ENCODE assay signal across 14 cellular contexts in genomic region chr2:226790006-226790405, GRCh38. TPM values are rescaled to one million over a fixed set of nuclear protein-coding genes. Genes with fewer than 3 reads are reported as not detected.
DNase-seq lines count a peak whose midpoint lies in the region; ATAC-seq, FAIRE-seq and TF ChIP-seq lines count a peak whose summit lies in the region.
"Had no signal": no experiment of that assay in that cellular context is flagged by ENCODE, and none has a peak within 500 bp of the region (broad histone marks: within the 10 kb centered on the region; RNA-seq: fewer than 3 reads in every experiment).

No MANE protein-coding gene starts in this region.

- peak overlapping the region; percentile 20 for H3K9ac ChIP-seq in adipocyte (ENCODE audit: low read length)
- no peak overlapping the region for H3K9ac ChIP-seq in HepG2 (ENCODE audit: insufficient read depth, low read depth, low read length)

- FAIRE-seq in HepG2 (lab: Jason Lieb, UNC), result no peak
- no peak for FAIRE-seq in RCC 7860 (lab: Jason Lieb, UNC)
- FAIRE-seq: bronchial epithelial cell had no signal

- H3K27ac Mint-ChIP-seq in activated naive CD4-positive, alpha-beta T cell treated with anti-CD3 and anti-CD28 coated beads, Interleukin-2, amount 10 ng/mL, durations not matched to agents 7 days and 5 days, result peak overlapping the region; percentile 79

- no peak overlapping the region for H3K27ac ChIP-seq in HepG2 (ENCODE audit: extremely low read length, insufficient read depth, low read length)
- peak overlapping the region; percentile 91 to 92 for H3K27ac ChIP-seq in thoracic aorta
- peak overlapping the region in 2 of 4 donors; percentile 19 to 90 for H3K27ac ChIP-seq in upper lobe of left lung
- H3K27ac ChIP-seq: SJCRH30 had no signal

- peaks cover 50% of the 10 kb centered on the region for H3K4me1 ChIP-seq in adipocyte (ENCODE audit: control insufficient read depth, insufficient read depth, low read length)
- H3K4me1 ChIP-seq in HepG2 (ENCODE audit: insufficient read depth, low read length), result peaks cover 58% of the 10 kb centered on the region
- H3K4me1 ChIP-seq in thoracic aorta (ENCODE audit: control insufficient read depth in 1 of 2, low read depth in 2 of 2), result peaks cover 28 to 58% of the 10 kb centered on the region in 2 donors
- peaks cover 25 to 44% (median 29%) of the 10 kb centered on the region in 4 donors for H3K4me1 ChIP-seq in upper lobe of left lung
- H3K4me1 ChIP-seq: SJCRH30 had no signal

- 94% methylated on average over 1 of the region's 1 CpG for WGBS in HepG2 (ENCODE audit: low lambda C conversion rate)
- WGBS in upper lobe of left lung, 2 donors, result 77 to 81% methylated on average over 1 of the region's 1 CpG

- no peak for TF ChIP-seq POLR2A in HepG2 (IDR thresholded peaks at IDR 0.05; ENCODE audit: insufficient read depth in 1 of 2, low read depth in 2 of 2, low read length in 2 of 2)
- TF ChIP-seq POLR2A in upper lobe of left lung (IDR thresholded peaks at IDR 0.05), result no peak

- no peaks in the 10 kb centered on the region for H4K20me1 ChIP-seq in HepG2 (ENCODE audit: insufficient read depth, low read length)

- H3K27me3 ChIP-seq in adipocyte (replicated peaks; ENCODE audit: control insufficient read depth, insufficient read depth, low read length) (no peaks in the 10 kb centered on the region), HepG2 (ENCODE audit: control insufficient read depth in 1 of 2, insufficient read depth in 2 of 2, low read length in 2 of 2) (no peaks in the 10 kb centered on the region), thoracic aorta (replicated peaks; ENCODE audit: insufficient read depth) (no peaks in the 10 kb centered on the region), upper lobe of left lung (no peaks in the 10 kb centered on the region)
- H3K27me3 ChIP-seq: left lung, SJCRH30 had no signal

- in situ Hi-C loops in HepG2 (cut with HindIII; ENCODE audit: extremely low pct_ligation_motif_present, low pct_unique_long_range_greater_than_20kb), result loop anchor here (10.0 kb wide), 3 partner anchors 55 to 575 kb away; no protein-coding TSS in a partner anchor

- no peak for ATAC-seq in HepG2
- no peak for ATAC-seq in thoracic aorta (ENCODE audit: insufficient number of reproducible peaks, low FRiP score, low read depth)
- no peak for ATAC-seq in upper lobe of left lung (ENCODE audit: low FRiP score in 2 of 2)
- ATAC-seq: left lung had no signal

- peak overlapping the region; percentile 87 for H3K4me3 ChIP-seq in adipocyte (ENCODE audit: low read length)
- H3K4me3 ChIP-seq in HepG2 (replicated peaks in 1 of 3; ENCODE audit: insufficient read depth in 1 of 3, low read depth in 2 of 3, low read length in 3 of 3), result no peak overlapping the region
- H3K4me3 ChIP-seq in thoracic aorta, result no peak overlapping the region
- H3K4me3 ChIP-seq in upper lobe of left lung, result no peak overlapping the region
- H3K4me3 ChIP-seq: SJCRH30 had no signal

- intact Hi-C loops in HepG2 (cut with micrococcal nuclease; ENCODE audit: unreplicated experiment), result no loop called here

- TF ChIP-seq CTCF in HepG2 (CRISPR knock-in tag; IDR thresholded peaks at IDR 0.05) (no peak), thoracic aorta (IDR thresholded peaks at IDR 0.05) (no peak), upper lobe of left lung (IDR thresholded peaks at IDR 0.05) (no peak)

- H3K36me3 Mint-ChIP-seq in activated naive CD4-positive, alpha-beta T cell treated with anti-CD3 and anti-CD28 coated beads, Interleukin-2, amount 10 ng/mL, durations not matched to agents 7 days and 5 days, result peaks cover 40% of the 10 kb centered on the region

- peaks cover 68% of the 10 kb centered on the region for H3K4me1 Mint-ChIP-seq in activated naive CD4-positive, alpha-beta T cell treated with anti-CD3 and anti-CD28 coated beads, Interleukin-2, amount 10 ng/mL, durations not matched to agents 7 days and 5 days

- H3K4me2 ChIP-seq in HepG2 (ENCODE audit: low read depth, low read length), result no peak overlapping the region

- H3K36me3 ChIP-seq in adipocyte (ENCODE audit: control insufficient read depth, insufficient read depth, low read length, severe bottlenecking), result peaks cover 4% of the 10 kb centered on the region
- H3K36me3 ChIP-seq in HepG2 (replicated peaks in 1 of 2; ENCODE audit: control insufficient read depth in 1 of 2, insufficient read depth in 2 of 2, low read length in 2 of 2), result peaks cover 0 to 6% of the 10 kb centered on the region in 2 experiments; a peak in 2 of 5 replicates
- no peaks in the 10 kb centered on the region for H3K36me3 ChIP-seq in thoracic aorta
- no peaks in the 10 kb centered on the region for H3K36me3 ChIP-seq in upper lobe of left lung
- H3K36me3 ChIP-seq: left lung had no signal

- H3K27me3 Mint-ChIP-seq in activated naive CD4-positive, alpha-beta T cell treated with anti-CD3 and anti-CD28 coated beads, Interleukin-2, amount 10 ng/mL, durations not matched to agents 7 days and 5 days, result no peaks in the 10 kb centered on the region

- H3K9me3 ChIP-seq in adipocyte (ENCODE audit: control insufficient read depth, low read length) (no peaks in the 10 kb centered on the region), HepG2 (ENCODE audit: low read length) (no peaks in the 10 kb centered on the region), thoracic aorta (no peaks in the 10 kb centered on the region), upper lobe of left lung (no peaks in the 10 kb centered on the region)
- H3K9me3 ChIP-seq: left lung had no signal

- no TSS peak for BruUV-seq in HepG2 (replicated peaks; lab: Mats Ljungman, UMichigan)

- H3K4me3 Mint-ChIP-seq in activated naive CD4-positive, alpha-beta T cell treated with anti-CD3 and anti-CD28 coated beads, Interleukin-2, amount 10 ng/mL, durations not matched to agents 7 days and 5 days, result no peak overlapping the region

- no peak for DNase-seq in activated naive CD4-positive, alpha-beta T cell treated with anti-CD3 and anti-CD28 coated beads, Interleukin-2, amount 10 ng/mL, durations not matched to agents 7 days and 5 days
- DNase-seq in activated naive CD4-positive, alpha-beta T cell (lab: John Stamatoyannopoulos, UW), result no peak
- DNase-seq in adipocyte (ENCODE audit: low read depth) (peak; percentile 42), HepG2 (ENCODE audit: low spot score) (no peak), thoracic aorta (ENCODE audit: low spot score) (no peak), mesenteric fat pad (ENCODE audit: low spot score) (no peak), upper lobe of left lung (no peak), RCC 7860 (ENCODE audit: low spot score) (no peak)
- DNase-seq: activated CD4-positive, alpha-beta T cell treated with anti-CD3 and anti-CD28 coated beads, Interleukin-2, amount 50 U/mL, for 4 hours; foreskin fibroblast; left lung; NCI-H226; SJCRH30 had no signal

- POLR2A ChIA-PET in HepG2 (lab: Yijun Ruan, JAX), result interaction anchor here (0.8 to 3.0 kb wide), 4 partner anchors 10 to 57 kb away, joined by 3 to 17 read pairs (median 4); partner anchors contain the start of gene IRS1

- H2AFZ ChIP-seq in HepG2 (ENCODE audit: low read length), result no peak overlapping the region

- TF ChIP-seq RAD21 in HepG2 (CRISPR knock-in tag; IDR thresholded peaks at IDR 0.05), result no peak

- CTCF ChIA-PET in activated naive CD4-positive, alpha-beta T cell treated with anti-CD3 and anti-CD28 coated beads, Interleukin-2, amount 10 ng/mL, durations not matched to agents 7 days and 5 days (lab: Charles Lee), result interaction anchor here (0.6 to 1.7 kb wide), 4 partner anchors 9 to 143 kb away, joined by 3 to 5 read pairs (median 4); no protein-coding TSS in a partner anchor
- CTCF ChIA-PET in HepG2 (lab: Yijun Ruan, JAX; ENCODE audit: low intra/inter-chr PET ratio, low total read pairs), result no interaction called here

- TF ChIP-seq EP300 in HepG2 (IDR thresholded peaks at IDR 0.05; ENCODE audit: low read depth in 2 of 2, low read length in 2 of 2) (no peak), HepG2 (CRISPR knock-in tag; IDR thresholded peaks at IDR 0.05; ENCODE audit: borderline replicate concordance) (no peak), upper lobe of left lung (IDR thresholded peaks at IDR 0.05) (no peak)

- H3K79me2 ChIP-seq in HepG2 (ENCODE audit: insufficient read depth, low read length), result peaks cover 49% of the 10 kb centered on the region

- H3K9me3 Mint-ChIP-seq in activated naive CD4-positive, alpha-beta T cell treated with anti-CD3 and anti-CD28 coated beads, Interleukin-2, amount 10 ng/mL, durations not matched to agents 7 days and 5 days, result peaks cover 6% of the 10 kb centered on the region

RNA-seq across cellular contexts. Expression of gene IRS1, which starts 9.6 kb away (rescaled TPM):
- total RNA-seq in HepG2 (2016; rRNA removed; fragmentation: Illumina TruSeq; extraction: Trizol), result 7.9 and 8.7 TPM in 2 replicates
- 0.51 and 0.53 TPM in 2 replicates for total RNA-seq in HepG2 (2016; cell fraction: cytosol; rRNA removed; fragmentation: Illumina TruSeq; extraction: Trizol; ENCODE audit: low read depth)
- total RNA-seq in HepG2 (2016; cell fraction: insoluble cytoplasmic fraction; rRNA removed; fragmentation: Illumina TruSeq; extraction: Trizol), result 7.1 and 8.1 TPM in 2 replicates
- total RNA-seq in HepG2 (2016; cell fraction: membrane; rRNA removed; fragmentation: Illumina TruSeq; extraction: Trizol), result 2.7 and 3.0 TPM in 2 replicates
- total RNA-seq in HepG2 (2016; cell fraction: nucleus; rRNA removed; fragmentation: Illumina TruSeq; extraction: Trizol), result 10.7 and 14.1 TPM in 2 replicates
- 9.0 and 12.8 TPM in 2 replicates for polyA plus RNA-seq in HepG2 (2011; rRNA removed)
- polyA plus RNA-seq in HepG2 (2011; cell fraction: cytosol; rRNA removed), result 7.1 and 7.9 TPM in 2 replicates
- polyA plus RNA-seq in HepG2 (2011; cell fraction: nucleus; rRNA removed), result 15.3 and 15.6 TPM in 2 replicates
- 14.3 and 15.3 TPM in 2 replicates for polyA plus RNA-seq in HepG2 (2012)
- 0.25 and 0.50 TPM in 2 replicates for polyA plus RNA-seq in HepG2 (2016; cell fraction: cytosol; fragmentation: Illumina TruSeq; extraction: Trizol; ENCODE audit: low read depth)
- polyA plus RNA-seq in HepG2 (2016; cell fraction: insoluble cytoplasmic fraction; fragmentation: Illumina TruSeq; extraction: Trizol; ENCODE audit: low read depth), result 6.8 and 8.7 TPM in 2 replicates
- 1.1 and 1.4 TPM in 2 replicates for polyA plus RNA-seq in HepG2 (2016; cell fraction: membrane; fragmentation: Illumina TruSeq; extraction: Trizol; ENCODE audit: low read depth)
- polyA plus RNA-seq in HepG2 (2016; cell fraction: nucleus; fragmentation: Illumina TruSeq; extraction: Trizol; ENCODE audit: insufficient read depth, low read depth), result 11.6 and 13.6 TPM in 2 replicates
- 0.68 and 28.1 TPM in 2 replicates for polyA minus RNA-seq in HepG2 (2011; rRNA and poly(A)+ RNA removed; ENCODE audit: low replicate concordance)
- polyA minus RNA-seq in HepG2 (2011; cell fraction: cytosol; rRNA and poly(A)+ RNA removed), result 11.2 and 13.5 TPM in 2 replicates
- 26.8 and 36.8 TPM in 2 replicates for polyA minus RNA-seq in HepG2 (2011; cell fraction: nucleus; rRNA and poly(A)+ RNA removed)
- total RNA-seq in thoracic aorta, result 10 to 100 TPM; 18.8 to 23.1 TPM
- total RNA-seq in mesenteric fat pad, result 17.0 TPM
- 10 to 100 TPM in 5 of 6 donors, 1 to 10 TPM in 1; 9.3 to 14.3 (median 12.4) TPM for total RNA-seq in upper lobe of left lung

RNA-seq across cellular contexts. Expression of gene RHBDD1, which starts 45.8 kb away (rescaled TPM):
- total RNA-seq in HepG2 (2016; rRNA removed; fragmentation: Illumina TruSeq; extraction: Trizol) (8.2 and 8.8 TPM in 2 replicates), thoracic aorta (10 to 100 TPM; 10.2 to 17.3 TPM), mesenteric fat pad (31.9 TPM), upper lobe of left lung (10 to 100 TPM in 5 of 6 donors, 1 to 10 TPM in 1; 2.6 to 40.2 (median 14.5) TPM)
- 25.4 and 28.6 TPM in 2 replicates for total RNA-seq in HepG2 (2016; cell fraction: cytosol; rRNA removed; fragmentation: Illumina TruSeq; extraction: Trizol; ENCODE audit: low read depth)
- 8.3 and 8.9 TPM in 2 replicates for total RNA-seq in HepG2 (2016; cell fraction: insoluble cytoplasmic fraction; rRNA removed; fragmentation: Illumina TruSeq; extraction: Trizol)
- 14.2 and 17.1 TPM in 2 replicates for total RNA-seq in HepG2 (2016; cell fraction: membrane; rRNA removed; fragmentation: Illumina TruSeq; extraction: Trizol)
- total RNA-seq in HepG2 (2016; cell fraction: nucleus; rRNA removed; fragmentation: Illumina TruSeq; extraction: Trizol), result 18.0 and 18.2 TPM in 2 replicates
- polyA plus RNA-seq in HepG2 (2011; rRNA removed), result 8.7 and 9.5 TPM in 2 replicates
- polyA plus RNA-seq in HepG2 (2011; cell fraction: cytosol; rRNA removed), result 4.1 and 6.4 TPM in 2 replicates
- polyA plus RNA-seq in HepG2 (2011; cell fraction: nucleus; rRNA removed), result 5.5 and 7.6 TPM in 2 replicates
- 6.4 and 10.1 TPM in 2 replicates for polyA plus RNA-seq in HepG2 (2012)
- polyA plus RNA-seq in HepG2 (2016; cell fraction: cytosol; fragmentation: Illumina TruSeq; extraction: Trizol; ENCODE audit: low read depth), result 0.42 and 1.1 TPM in 2 replicates
- 4.6 and 4.8 TPM in 2 replicates for polyA plus RNA-seq in HepG2 (2016; cell fraction: insoluble cytoplasmic fraction; fragmentation: Illumina TruSeq; extraction: Trizol; ENCODE audit: low read depth)
- polyA plus RNA-seq in HepG2 (2016; cell fraction: membrane; fragmentation: Illumina TruSeq; extraction: Trizol; ENCODE audit: low read depth), result 2.7 and 3.3 TPM in 2 replicates
- 3.7 and 5.6 TPM in 2 replicates for polyA plus RNA-seq in HepG2 (2016; cell fraction: nucleus; fragmentation: Illumina TruSeq; extraction: Trizol; ENCODE audit: insufficient read depth, low read depth)
- 8.3 and 22.5 TPM in 2 replicates for polyA minus RNA-seq in HepG2 (2011; rRNA and poly(A)+ RNA removed; ENCODE audit: low replicate concordance)
- 19.6 and 21.3 TPM in 2 replicates for polyA minus RNA-seq in HepG2 (2011; cell fraction: cytosol; rRNA and poly(A)+ RNA removed)
- polyA minus RNA-seq in HepG2 (2011; cell fraction: nucleus; rRNA and poly(A)+ RNA removed), result 44.3 and 54.3 TPM in 2 replicates
